Comparison of ENCODE assay signal across 3 cellular contexts in the genomic region with DNA sequence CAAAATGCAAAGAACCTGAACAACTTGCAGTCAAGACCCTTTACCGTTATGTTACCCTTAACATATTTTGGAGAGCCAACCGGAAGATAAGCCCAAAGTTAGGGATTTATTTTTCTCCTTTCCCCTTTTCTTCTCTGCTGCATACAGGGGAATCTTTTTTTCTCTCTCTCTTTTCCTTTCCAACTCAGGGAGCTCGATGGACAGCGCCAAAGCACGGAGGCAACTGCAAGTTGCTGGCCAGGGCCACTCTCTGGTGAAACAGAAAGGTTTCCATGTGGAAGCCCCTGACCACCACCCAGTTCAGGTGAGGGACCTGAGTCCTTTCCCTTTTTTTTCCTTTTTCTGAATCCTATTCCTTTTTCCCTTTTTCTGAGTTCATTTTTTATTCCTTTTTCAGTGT.
TF ChIP-seq lines count a peak whose summit lies in the region.

No MANE protein-coding gene starts in this region.

TF ChIP-seq in liver, 16 proteins besides CTCF, POLR2A, EP300 and RAD21:
- TF ChIP-seq, protein P1, sequence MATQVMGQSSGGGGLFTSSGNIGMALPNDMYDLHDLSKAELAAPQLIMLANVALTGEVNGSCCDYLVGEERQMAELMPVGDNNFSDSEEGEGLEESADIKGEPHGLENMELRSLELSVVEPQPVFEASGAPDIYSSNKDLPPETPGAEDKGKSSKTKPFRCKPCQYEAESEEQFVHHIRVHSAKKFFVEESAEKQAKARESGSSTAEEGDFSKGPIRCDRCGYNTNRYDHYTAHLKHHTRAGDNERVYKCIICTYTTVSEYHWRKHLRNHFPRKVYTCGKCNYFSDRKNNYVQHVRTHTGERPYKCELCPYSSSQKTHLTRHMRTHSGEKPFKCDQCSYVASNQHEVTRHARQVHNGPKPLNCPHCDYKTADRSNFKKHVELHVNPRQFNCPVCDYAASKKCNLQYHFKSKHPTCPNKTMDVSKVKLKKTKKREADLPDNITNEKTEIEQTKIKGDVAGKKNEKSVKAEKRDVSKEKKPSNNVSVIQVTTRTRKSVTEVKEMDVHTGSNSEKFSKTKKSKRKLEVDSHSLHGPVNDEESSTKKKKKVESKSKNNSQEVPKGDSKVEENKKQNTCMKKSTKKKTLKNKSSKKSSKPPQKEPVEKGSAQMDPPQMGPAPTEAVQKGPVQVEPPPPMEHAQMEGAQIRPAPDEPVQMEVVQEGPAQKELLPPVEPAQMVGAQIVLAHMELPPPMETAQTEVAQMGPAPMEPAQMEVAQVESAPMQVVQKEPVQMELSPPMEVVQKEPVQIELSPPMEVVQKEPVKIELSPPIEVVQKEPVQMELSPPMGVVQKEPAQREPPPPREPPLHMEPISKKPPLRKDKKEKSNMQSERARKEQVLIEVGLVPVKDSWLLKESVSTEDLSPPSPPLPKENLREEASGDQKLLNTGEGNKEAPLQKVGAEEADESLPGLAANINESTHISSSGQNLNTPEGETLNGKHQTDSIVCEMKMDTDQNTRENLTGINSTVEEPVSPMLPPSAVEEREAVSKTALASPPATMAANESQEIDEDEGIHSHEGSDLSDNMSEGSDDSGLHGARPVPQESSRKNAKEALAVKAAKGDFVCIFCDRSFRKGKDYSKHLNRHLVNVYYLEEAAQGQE (IDR thresholded peaks at IDR 0.05), result peak; percentile 11
- TF ChIP-seq RXRA (IDR thresholded peaks at IDR 0.05), result no peak
- TF ChIP-seq HNF4A (conservative IDR thresholded peaks at IDR 0.05), result no peak
- TF ChIP-seq ATF3 (IDR thresholded peaks at IDR 0.05), result no peak
TF ChIP-seq in liver: peak in this region for 1.

TF ChIP-seq in HepG2, 621 proteins besides CTCF, POLR2A, EP300 and RAD21 (continued from another document):
- TF ChIP-seq, protein P2, sequence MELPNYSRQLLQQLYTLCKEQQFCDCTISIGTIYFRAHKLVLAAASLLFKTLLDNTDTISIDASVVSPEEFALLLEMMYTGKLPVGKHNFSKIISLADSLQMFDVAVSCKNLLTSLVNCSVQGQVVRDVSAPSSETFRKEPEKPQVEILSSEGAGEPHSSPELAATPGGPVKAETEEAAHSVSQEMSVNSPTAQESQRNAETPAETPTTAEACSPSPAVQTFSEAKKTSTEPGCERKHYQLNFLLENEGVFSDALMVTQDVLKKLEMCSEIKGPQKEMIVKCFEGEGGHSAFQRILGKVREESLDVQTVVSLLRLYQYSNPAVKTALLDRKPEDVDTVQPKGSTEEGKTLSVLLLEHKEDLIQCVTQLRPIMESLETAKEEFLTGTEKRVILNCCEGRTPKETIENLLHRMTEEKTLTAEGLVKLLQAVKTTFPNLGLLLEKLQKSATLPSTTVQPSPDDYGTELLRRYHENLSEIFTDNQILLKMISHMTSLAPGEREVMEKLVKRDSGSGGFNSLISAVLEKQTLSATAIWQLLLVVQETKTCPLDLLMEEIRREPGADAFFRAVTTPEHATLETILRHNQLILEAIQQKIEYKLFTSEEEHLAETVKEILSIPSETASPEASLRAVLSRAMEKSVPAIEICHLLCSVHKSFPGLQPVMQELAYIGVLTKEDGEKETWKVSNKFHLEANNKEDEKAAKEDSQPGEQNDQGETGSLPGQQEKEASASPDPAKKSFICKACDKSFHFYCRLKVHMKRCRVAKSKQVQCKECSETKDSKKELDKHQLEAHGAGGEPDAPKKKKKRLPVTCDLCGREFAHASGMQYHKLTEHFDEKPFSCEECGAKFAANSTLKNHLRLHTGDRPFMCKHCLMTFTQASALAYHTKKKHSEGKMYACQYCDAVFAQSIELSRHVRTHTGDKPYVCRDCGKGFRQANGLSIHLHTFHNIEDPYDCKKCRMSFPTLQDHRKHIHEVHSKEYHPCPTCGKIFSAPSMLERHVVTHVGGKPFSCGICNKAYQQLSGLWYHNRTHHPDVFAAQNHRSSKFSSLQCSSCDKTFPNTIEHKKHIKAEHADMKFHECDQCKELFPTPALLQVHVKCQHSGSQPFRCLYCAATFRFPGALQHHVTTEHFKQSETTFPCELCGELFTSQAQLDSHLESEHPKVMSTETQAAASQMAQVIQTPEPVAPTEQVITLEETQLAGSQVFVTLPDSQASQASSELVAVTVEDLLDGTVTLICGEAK (IDR thresholded peaks at IDR 0.05), result no peak
- TF ChIP-seq, protein P2 (CRISPR knock-in tag; IDR thresholded peaks at IDR 0.05), result no peak
- TF ChIP-seq, protein P3, sequence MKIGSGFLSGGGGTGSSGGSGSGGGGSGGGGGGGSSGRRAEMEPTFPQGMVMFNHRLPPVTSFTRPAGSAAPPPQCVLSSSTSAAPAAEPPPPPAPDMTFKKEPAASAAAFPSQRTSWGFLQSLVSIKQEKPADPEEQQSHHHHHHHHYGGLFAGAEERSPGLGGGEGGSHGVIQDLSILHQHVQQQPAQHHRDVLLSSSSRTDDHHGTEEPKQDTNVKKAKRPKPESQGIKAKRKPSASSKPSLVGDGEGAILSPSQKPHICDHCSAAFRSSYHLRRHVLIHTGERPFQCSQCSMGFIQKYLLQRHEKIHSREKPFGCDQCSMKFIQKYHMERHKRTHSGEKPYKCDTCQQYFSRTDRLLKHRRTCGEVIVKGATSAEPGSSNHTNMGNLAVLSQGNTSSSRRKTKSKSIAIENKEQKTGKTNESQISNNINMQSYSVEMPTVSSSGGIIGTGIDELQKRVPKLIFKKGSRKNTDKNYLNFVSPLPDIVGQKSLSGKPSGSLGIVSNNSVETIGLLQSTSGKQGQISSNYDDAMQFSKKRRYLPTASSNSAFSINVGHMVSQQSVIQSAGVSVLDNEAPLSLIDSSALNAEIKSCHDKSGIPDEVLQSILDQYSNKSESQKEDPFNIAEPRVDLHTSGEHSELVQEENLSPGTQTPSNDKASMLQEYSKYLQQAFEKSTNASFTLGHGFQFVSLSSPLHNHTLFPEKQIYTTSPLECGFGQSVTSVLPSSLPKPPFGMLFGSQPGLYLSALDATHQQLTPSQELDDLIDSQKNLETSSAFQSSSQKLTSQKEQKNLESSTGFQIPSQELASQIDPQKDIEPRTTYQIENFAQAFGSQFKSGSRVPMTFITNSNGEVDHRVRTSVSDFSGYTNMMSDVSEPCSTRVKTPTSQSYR (CRISPR knock-in tag; IDR thresholded peaks at IDR 0.05; ENCODE audit: borderline replicate concordance), result no peak

TF ChIP-seq in SK-N-SH treated with all-trans-retinoic acid at 6 μM for 48 hours, 23 proteins besides CTCF, POLR2A, EP300 and RAD21 (continued from another document):
- TF ChIP-seq POU6F1 (CRISPR knock-in tag; IDR thresholded peaks at IDR 0.05; ENCODE audit: borderline replicate concordance, low read depth) (no peak), ZC3H10 (CRISPR knock-in tag; IDR thresholded peaks at IDR 0.05) (no peak), RARB (CRISPR knock-in tag; IDR thresholded peaks at IDR 0.05) (no peak), CREB5 (CRISPR knock-in tag; IDR thresholded peaks at IDR 0.05; ENCODE audit: low read depth) (no peak), ZNF565 (CRISPR knock-in tag; conservative IDR thresholded peaks at IDR 0.05; ENCODE audit: low read depth) (no peak), TCF4 (CRISPR knock-in tag; IDR thresholded peaks at IDR 0.05; ENCODE audit: borderline replicate concordance) (no peak), PATZ1 (CRISPR knock-in tag; IDR thresholded peaks at IDR 0.05; ENCODE audit: borderline replicate concordance) (no peak)
- TF ChIP-seq, protein P4, sequence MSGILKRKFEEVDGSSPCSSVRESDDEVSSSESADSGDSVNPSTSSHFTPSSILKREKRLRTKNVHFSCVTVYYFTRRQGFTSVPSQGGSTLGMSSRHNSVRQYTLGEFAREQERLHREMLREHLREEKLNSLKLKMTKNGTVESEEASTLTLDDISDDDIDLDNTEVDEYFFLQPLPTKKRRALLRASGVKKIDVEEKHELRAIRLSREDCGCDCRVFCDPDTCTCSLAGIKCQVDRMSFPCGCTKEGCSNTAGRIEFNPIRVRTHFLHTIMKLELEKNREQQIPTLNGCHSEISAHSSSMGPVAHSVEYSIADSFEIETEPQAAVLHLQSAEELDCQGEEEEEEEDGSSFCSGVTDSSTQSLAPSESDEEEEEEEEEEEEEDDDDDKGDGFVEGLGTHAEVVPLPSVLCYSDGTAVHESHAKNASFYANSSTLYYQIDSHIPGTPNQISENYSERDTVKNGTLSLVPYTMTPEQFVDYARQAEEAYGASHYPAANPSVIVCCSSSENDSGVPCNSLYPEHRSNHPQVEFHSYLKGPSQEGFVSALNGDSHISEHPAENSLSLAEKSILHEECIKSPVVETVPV (CRISPR knock-in tag; IDR thresholded peaks at IDR 0.05), result no peak
